Comparison of ENCODE assay signal across 8 cellular contexts in the genomic region with DNA sequence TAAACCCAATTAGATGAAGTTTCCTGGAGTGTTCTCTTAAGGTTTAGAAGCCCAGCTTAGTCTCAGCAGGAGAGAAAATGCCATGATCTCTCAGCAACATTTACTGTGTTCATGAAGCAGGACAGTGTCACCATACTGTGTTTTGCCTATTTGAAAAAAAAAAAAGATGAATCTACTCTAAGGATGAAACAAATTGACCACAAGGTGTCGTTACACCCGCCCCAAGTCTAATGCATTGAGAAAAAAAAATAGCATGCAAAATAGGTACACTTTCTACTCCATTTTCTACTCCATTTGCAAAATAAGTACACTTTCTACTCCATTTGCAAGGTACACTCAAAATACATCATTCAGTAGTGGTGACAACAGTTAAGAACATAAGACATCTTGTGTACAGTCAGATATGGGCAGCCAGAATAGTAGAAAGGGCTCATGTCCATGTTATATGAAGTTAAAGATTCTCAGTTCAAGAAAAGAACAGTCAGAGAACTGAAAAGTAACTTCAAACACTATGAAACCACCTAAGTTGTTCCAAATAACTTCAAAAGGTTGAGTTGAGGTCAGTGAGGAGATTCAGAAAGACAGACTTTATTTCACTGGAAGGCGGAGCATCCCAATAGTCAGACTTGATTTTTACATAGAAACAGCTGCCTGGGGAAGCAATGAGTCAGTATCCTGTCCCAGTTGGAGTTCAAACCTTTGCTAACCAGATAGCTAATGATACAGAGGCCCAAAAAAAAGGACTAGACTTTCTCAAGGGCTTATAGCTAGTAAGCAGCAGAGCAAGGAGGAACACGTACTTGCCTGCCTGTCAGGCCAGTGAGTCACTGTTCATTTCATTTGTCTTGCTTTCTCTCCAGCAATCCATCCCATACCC. TPM values are rescaled to one million over a fixed set of nuclear protein-coding genes. Genes with fewer than 3 reads are reported as not detected.
A peak's percentile ranks its signal among the peaks of the same experiment; 100 is the strongest.
DNase-seq lines count a peak whose midpoint lies in the region; ATAC-seq, FAIRE-seq and TF ChIP-seq lines count a peak whose summit lies in the region.

No MANE protein-coding gene starts in this region.

- H3K27me3 ChIP-seq in ovary = no peaks in the 10 kb centered on the region

- H3K4me1 ChIP-seq in A549 (no peaks in the 10 kb centered on the region), ovary (ENCODE audit: insufficient read depth) (no peaks in the 10 kb centered on the region)

- intact Hi-C loops in ovary (cut with DNase I) = no loop called here

- 22% methylated on average over 4 of the region's 4 CpGs for WGBS in A549 (ENCODE audit: missing lambda C conversion rate)
- 69 to 77% (median 70%) methylated on average over 4 of the region's 4 CpGs for WGBS in ovary, 3 donors

- H3K36me3 Mint-ChIP-seq in activated CD8-positive, alpha-beta T cell treated with anti-CD3 and anti-CD28 coated beads, Interleukin-2, amount 10 ng/mL, durations not matched to agents 7 days and 5 days (ENCODE audit: low read depth) = no peaks in the 10 kb centered on the region
- H3K36me3 Mint-ChIP-seq in mesothelial cell of epicardium = no peaks in the 10 kb centered on the region

- ATAC-seq in A549 (peak; percentile 59 to 71; a peak in 4 of 6 replicates), HG03432 (IDR thresholded peaks at IDR 0.05; ENCODE audit: unreplicated experiment) (peak; percentile 64)
- ATAC-seq in activated CD8-positive, alpha-beta T cell treated with anti-CD3 and anti-CD28 coated beads, Interleukin-2, amount 10 ng/mL, durations not matched to agents 7 days and 5 days = peak; percentile 27

- TF ChIP-seq EP300 in A549 (IDR thresholded peaks at IDR 0.05) (no peak), ovary (IDR thresholded peaks at IDR 0.05) (no peak)

- CTCF ChIA-PET in A549 (lab: Yijun Ruan, JAX) = interaction anchor here (1.1 to 1.8 kb wide), 2 partner anchors 14 to 490 kb away, joined by 3 read pairs; no protein-coding TSS in a partner anchor
- CTCF ChIA-PET in activated CD8-positive, alpha-beta T cell treated with anti-CD3 and anti-CD28 coated beads, Interleukin-2, amount 10 ng/mL, durations not matched to agents 7 days and 5 days (lab: Charles Lee) = interaction anchor here (1.6 kb wide), 1 partner anchor 197 kb away, joined by 7 read pairs; no protein-coding TSS in a partner anchor

- DNase-seq in A549 (ENCODE audit: low read depth in 1 of 2, low spot score in 1 of 2) (peak in 1 of 2 experiments; percentile 35), mesothelial cell of epicardium (ENCODE audit: low spot score in 2 of 2, unreplicated experiment in 2 of 2) (no peak), amygdala (lab: John Stamatoyannopoulos, UW) (no peak), ovary (no peak), DMS79 (lab: John Stamatoyannopoulos, UW) (no peak)
- no peak for DNase-seq in activated CD8-positive, alpha-beta T cell treated with anti-CD3 and anti-CD28 coated beads, Interleukin-2, amount 10 ng/mL, durations not matched to agents 7 days and 5 days

- TF ChIP-seq RAD21 in A549 (conservative IDR thresholded peaks at IDR 0.05 in 1 of 2, IDR thresholded peaks at IDR 0.05 in 1 of 2) = peak in 1 of 2 experiments; percentile 37; a peak in 2 of 5 replicates

- TF ChIP-seq POLR2A in A549 (IDR thresholded peaks at IDR 0.05; ENCODE audit: low read length) = no peak
- no peak for TF ChIP-seq POLR2A in ovary (IDR thresholded peaks at IDR 0.05)

- no peaks in the 10 kb centered on the region for H3K9me3 Mint-ChIP-seq in activated CD8-positive, alpha-beta T cell treated with anti-CD3 and anti-CD28 coated beads, Interleukin-2, amount 10 ng/mL, durations not matched to agents 7 days and 5 days (ENCODE audit: insufficient read depth)
- no peaks in the 10 kb centered on the region for H3K9me3 Mint-ChIP-seq in mesothelial cell of epicardium

- no peak overlapping the region for H3K4me3 Mint-ChIP-seq in activated CD8-positive, alpha-beta T cell treated with anti-CD3 and anti-CD28 coated beads, Interleukin-2, amount 10 ng/mL, durations not matched to agents 7 days and 5 days
- H3K4me3 Mint-ChIP-seq in mesothelial cell of epicardium = no peak overlapping the region

- FAIRE-seq in A549 (lab: Jason Lieb, UNC) = no peak

- no peak overlapping the region for H3K27ac ChIP-seq in A549
- H3K27ac ChIP-seq in ovary = no peak overlapping the region

- H3K4me2 ChIP-seq in A549 = no peak overlapping the region

- TF ChIP-seq CTCF in A549 (IDR thresholded peaks at IDR 0.05) = peak; percentile 33; the same call in 2 of the 3 replicates
- TF ChIP-seq CTCF in GM12874 (IDR thresholded peaks at IDR 0.05; ENCODE audit: insufficient read depth, low read depth, low read length) = peak; percentile 22; the same call in 1 of the 2 replicates
- peak; percentile 23 for TF ChIP-seq CTCF in mesothelial cell of epicardium (IDR thresholded peaks at IDR 0.05; ENCODE audit: unreplicated experiment)
- TF ChIP-seq CTCF in ovary (IDR thresholded peaks at IDR 0.05) = no peak

- POLR2A ChIA-PET in A549 (lab: Yijun Ruan, JAX) = no interaction called here
- POLR2A ChIA-PET in activated CD8-positive, alpha-beta T cell treated with anti-CD3 and anti-CD28 coated beads, Interleukin-2, amount 10 ng/mL, durations not matched to agents 7 days and 5 days (lab: Charles Lee) = no interaction called here

- no peaks in the 10 kb centered on the region for H3K4me1 Mint-ChIP-seq in activated CD8-positive, alpha-beta T cell treated with anti-CD3 and anti-CD28 coated beads, Interleukin-2, amount 10 ng/mL, durations not matched to agents 7 days and 5 days (ENCODE audit: low read depth)
- peaks cover 6% of the 10 kb centered on the region for H3K4me1 Mint-ChIP-seq in mesothelial cell of epicardium

- H3K27ac Mint-ChIP-seq in activated CD8-positive, alpha-beta T cell treated with anti-CD3 and anti-CD28 coated beads, Interleukin-2, amount 10 ng/mL, durations not matched to agents 7 days and 5 days = no peak overlapping the region
- H3K27ac Mint-ChIP-seq in mesothelial cell of epicardium = no peak overlapping the region

- H3K9me3 ChIP-seq in A549 (no peaks in the 10 kb centered on the region), ovary (no peaks in the 10 kb centered on the region)

- peaks cover 1% of the 10 kb centered on the region for H3K27me3 Mint-ChIP-seq in activated CD8-positive, alpha-beta T cell treated with anti-CD3 and anti-CD28 coated beads, Interleukin-2, amount 10 ng/mL, durations not matched to agents 7 days and 5 days (ENCODE audit: low read depth)
- no peaks in the 10 kb centered on the region for H3K27me3 Mint-ChIP-seq in mesothelial cell of epicardium (ENCODE audit: low read depth)

- H3K4me3 ChIP-seq in A549 = no peak overlapping the region
- H3K4me3 ChIP-seq in ovary = no peak overlapping the region

- H3K36me3 ChIP-seq in ovary = no peaks in the 10 kb centered on the region

TF ChIP-seq in A549, 52 proteins besides CTCF, POLR2A, EP300 and RAD21:
- no peak for TF ChIP-seq HMGXB4 (CRISPR knock-in tag; IDR thresholded peaks at IDR 0.05; ENCODE audit: borderline replicate concordance)
- TF ChIP-seq NFE2L2 (conservative IDR thresholded peaks at IDR 0.05; ENCODE audit: low read length) = no peak
- TF ChIP-seq, protein P1, sequence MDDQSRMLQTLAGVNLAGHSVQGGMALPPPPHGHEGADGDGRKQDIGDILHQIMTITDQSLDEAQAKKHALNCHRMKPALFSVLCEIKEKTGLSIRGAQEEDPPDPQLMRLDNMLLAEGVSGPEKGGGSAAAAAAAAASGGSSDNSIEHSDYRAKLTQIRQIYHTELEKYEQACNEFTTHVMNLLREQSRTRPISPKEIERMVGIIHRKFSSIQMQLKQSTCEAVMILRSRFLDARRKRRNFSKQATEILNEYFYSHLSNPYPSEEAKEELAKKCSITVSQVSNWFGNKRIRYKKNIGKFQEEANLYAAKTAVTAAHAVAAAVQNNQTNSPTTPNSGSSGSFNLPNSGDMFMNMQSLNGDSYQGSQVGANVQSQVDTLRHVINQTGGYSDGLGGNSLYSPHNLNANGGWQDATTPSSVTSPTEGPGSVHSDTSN (IDR thresholded peaks at IDR 0.05) = no peak
- no peak for TF ChIP-seq FOSB (CRISPR knock-in tag; IDR thresholded peaks at IDR 0.05)
- no peak for TF ChIP-seq MYC (IDR thresholded peaks at IDR 0.05; ENCODE audit: borderline replicate concordance, low read length)
- TF ChIP-seq SMC3 (IDR thresholded peaks at IDR 0.05) = peak; percentile 34; the same call in 1 of the 3 replicates
- no peak for TF ChIP-seq RNF2 (IDR thresholded peaks at IDR 0.05; ENCODE audit: borderline replicate concordance, low read depth)

RNA-seq across cellular contexts. Expression of gene PLPPR5, which starts 13.3 kb away (rescaled TPM):
- polyA plus RNA-seq in A549 (2011; rRNA removed) = not detected in 2 replicates
- polyA plus RNA-seq in A549 (2012; cell fraction: cytosol; rRNA removed) = not detected in 2 replicates
- polyA plus RNA-seq in A549 (2012; cell fraction: nucleus; rRNA removed) = not detected in 2 replicates
- polyA plus RNA-seq in A549 (2017; fragmentation: RNase III; extraction: RNeasy Plus Mini Kit Qiagen cat#74134 plus additional on column Dnase treatment) = not detected in 3 replicates
- polyA minus RNA-seq in A549 (2011; rRNA and poly(A)+ RNA removed) = not detected in 2 replicates
- total RNA-seq in activated CD8-positive, alpha-beta T cell treated with anti-CD3 and anti-CD28 coated beads, Interleukin-2, amount 10 ng/mL, durations not matched to agents 7 days and 5 days = not detected
- total RNA-seq in mesothelial cell of epicardium = 0.11 to 0.20 TPM in 2 of 3 replicates, not detected in the other
- not detected for total RNA-seq in ovary
- not detected for polyA plus RNA-seq in ovary

Comparison
In these comparisons a context has a peak if more than half of its experiments do, and no peak if none do; other contexts are left out.
1. CTCF ChIP-seq: peak in A549 (single experiment), GM12874 (single experiment) and mesothelial cell of epicardium (single experiment); none in ovary (0 of 3).
2. Peak in every context shown above with its lines, with median percentiles within 50 percentile points of each other: ATAC-seq.